ENCODE assay signal across 11 cellular contexts in genomic region chr14:102183922-102184677, GRCh38. TPM values are rescaled to one million over a fixed set of nuclear protein-coding genes. Genes with fewer than 3 reads are reported as not detected.
DNase-seq lines count a peak whose midpoint lies in the region; ATAC-seq and TF ChIP-seq lines count a peak whose summit lies in the region.
"Had no signal": no experiment of that assay in that cellular context is flagged by ENCODE, and none has a peak within 500 bp of the region (broad histone marks: within the 10 kb centered on the region; RNA-seq: fewer than 3 reads in every experiment).

No MANE protein-coding gene starts in this region.

- 93 to 96% (median 95%) methylated on average over 7 of the region's 7 CpGs for WGBS in ovary, 3 donors

- POLR2A ChIA-PET in HEK293T (lab: Yijun Ruan, JAX): interaction anchor here (1.0 kb wide), 1 partner anchor 95 kb away, joined by 3 read pairs; no protein-coding TSS in a partner anchor

- H3K9me3 ChIP-seq in SK-N-MC (ENCODE audit: low read depth, low read length) (no peaks in the 10 kb centered on the region), ovary (no peaks in the 10 kb centered on the region)
- H3K9me3 ChIP-seq: tibial nerve had no signal

- TF ChIP-seq CTCF in ovary (IDR thresholded peaks at IDR 0.05): no peak

- peak; percentile 52 for DNase-seq in activated CD4-positive, alpha-beta T cell treated with anti-CD3 and anti-CD28 coated beads for 48 hours
- DNase-seq in activated CD4-positive, alpha-beta T cell treated with anti-CD3 and anti-CD28 coated beads, Interleukin-2, amount 50 U/mL, for 4 hours: no peak
- no peak for DNase-seq in SK-N-MC (ENCODE audit: low read depth, low spot score)
- peak; percentile 85 for DNase-seq in globus pallidus (ENCODE audit: low spot score)
- DNase-seq in stimulated activated effector memory CD8-positive, alpha-beta T cell treated with anti-CD3 and anti-CD28 coated beads, Interleukin-12 subunit alpha, Interleukin-12 subunit beta, amount 100 ng/mL, for 72 hours (ENCODE audit: low spot score in 2 of 2): peak in 1 of 2 donors; percentile 52
- DNase-seq in HEK293T (ENCODE audit: extremely low spot score): no peak
- DNase-seq in ovary: no peak
- DNase-seq: Calu3, NCI-H187 had no signal

- no peaks in the 10 kb centered on the region for H3K9me3 Mint-ChIP-seq in stimulated activated effector memory CD8-positive, alpha-beta T cell treated with anti-CD3 and anti-CD28 coated beads, Interleukin-12 subunit alpha, Interleukin-12 subunit beta, amount 100 ng/mL, for 72 hours

- intact Hi-C loops in ovary (cut with DNase I): no loop called here

- H3K4me1 Mint-ChIP-seq in stimulated activated effector memory CD8-positive, alpha-beta T cell treated with anti-CD3 and anti-CD28 coated beads, Interleukin-12 subunit alpha, Interleukin-12 subunit beta, amount 100 ng/mL, for 72 hours: peaks cover 63% of the 10 kb centered on the region

- TF ChIP-seq POLR2A in ovary (IDR thresholded peaks at IDR 0.05): no peak

- H3K4me3 ChIP-seq in SK-N-MC: no peak overlapping the region
- no peak overlapping the region for H3K4me3 ChIP-seq in ovary
- H3K4me3 ChIP-seq: tibial nerve had no signal

- TF ChIP-seq EP300 in ovary (IDR thresholded peaks at IDR 0.05): no peak

- ATAC-seq in stimulated activated effector memory CD8-positive, alpha-beta T cell treated with anti-CD3 and anti-CD28 coated beads, Interleukin-12 subunit alpha, Interleukin-12 subunit beta, amount 100 ng/mL, for 72 hours: peak; percentile 85
- ATAC-seq in GM19324 (IDR thresholded peaks at IDR 0.05; ENCODE audit: low FRiP score, unreplicated experiment): no peak

- peak overlapping the region; percentile 87 for H3K27ac Mint-ChIP-seq in stimulated activated effector memory CD8-positive, alpha-beta T cell treated with anti-CD3 and anti-CD28 coated beads, Interleukin-12 subunit alpha, Interleukin-12 subunit beta, amount 100 ng/mL, for 72 hours

- CTCF ChIA-PET in HEK293T (lab: Yijun Ruan, JAX): interaction anchor here (0.9 to 1.0 kb wide), 2 partner anchors 33 to 45 kb away, joined by 3 read pairs; no protein-coding TSS in a partner anchor

- H3K36me3 ChIP-seq in SK-N-MC (ENCODE audit: insufficient read depth, low read length) (no peaks in the 10 kb centered on the region), ovary (no peaks in the 10 kb centered on the region)
- H3K36me3 ChIP-seq: tibial nerve had no signal

- H3K27me3 ChIP-seq in ovary: no peaks in the 10 kb centered on the region
- H3K27me3 ChIP-seq: tibial nerve had no signal

- H3K4me3 Mint-ChIP-seq in stimulated activated effector memory CD8-positive, alpha-beta T cell treated with anti-CD3 and anti-CD28 coated beads, Interleukin-12 subunit alpha, Interleukin-12 subunit beta, amount 100 ng/mL, for 72 hours: peak overlapping the region; percentile 51

- peaks cover 4% of the 10 kb centered on the region for H3K36me3 Mint-ChIP-seq in stimulated activated effector memory CD8-positive, alpha-beta T cell treated with anti-CD3 and anti-CD28 coated beads, Interleukin-12 subunit alpha, Interleukin-12 subunit beta, amount 100 ng/mL, for 72 hours

- peaks cover 12% of the 10 kb centered on the region for H3K4me1 ChIP-seq in ovary (ENCODE audit: insufficient read depth)

- H3K9ac ChIP-seq in SK-N-MC (ENCODE audit: insufficient read length): no peak overlapping the region

- H3K27ac ChIP-seq in SK-N-MC (peak overlapping the region; percentile 26; the same call in 1 of the 2 replicates), ovary (no peak overlapping the region)
- H3K27ac ChIP-seq: tibial nerve had no signal

TF ChIP-seq in HEK293T, 16 proteins besides CTCF, POLR2A, EP300 and RAD21:
- TF ChIP-seq BHLHE40 (IDR thresholded peaks at IDR 0.05; ENCODE audit: borderline replicate concordance) (no peak), ELF4 (IDR thresholded peaks at IDR 0.05) (no peak), HDGF (IDR thresholded peaks at IDR 0.05; ENCODE audit: borderline replicate concordance) (no peak), ZNF384 (IDR thresholded peaks at IDR 0.05) (no peak)
TF ChIP-seq in HEK293T: peak in this region for 0.

RNA-seq across cellular contexts. Expression of gene WDR20, which starts 44.4 kb away (rescaled TPM):
- 10 to 100 TPM; 15.5 to 42.2 (median 36.4) TPM for total RNA-seq in ovary
- 10 to 100 TPM; 13.4 to 19.5 TPM for polyA plus RNA-seq in ovary

Comparison
In these comparisons a context has a peak if more than half of its experiments do, and no peak if none do; other contexts are left out.
1. DNase-seq: peak in activated CD4-positive, alpha-beta T cell treated with anti-CD3 and anti-CD28 coated beads for 48 hours (single experiment) and globus pallidus (single experiment); none in activated CD4-positive, alpha-beta T cell treated with anti-CD3 and anti-CD28 coated beads, Interleukin-2, amount 50 U/mL, for 4 hours (0 of 2), SK-N-MC (single experiment), HEK293T (single experiment) and ovary (0 of 5).